17 cellular contexts compared by ENCODE assay signal in the genomic region with DNA sequence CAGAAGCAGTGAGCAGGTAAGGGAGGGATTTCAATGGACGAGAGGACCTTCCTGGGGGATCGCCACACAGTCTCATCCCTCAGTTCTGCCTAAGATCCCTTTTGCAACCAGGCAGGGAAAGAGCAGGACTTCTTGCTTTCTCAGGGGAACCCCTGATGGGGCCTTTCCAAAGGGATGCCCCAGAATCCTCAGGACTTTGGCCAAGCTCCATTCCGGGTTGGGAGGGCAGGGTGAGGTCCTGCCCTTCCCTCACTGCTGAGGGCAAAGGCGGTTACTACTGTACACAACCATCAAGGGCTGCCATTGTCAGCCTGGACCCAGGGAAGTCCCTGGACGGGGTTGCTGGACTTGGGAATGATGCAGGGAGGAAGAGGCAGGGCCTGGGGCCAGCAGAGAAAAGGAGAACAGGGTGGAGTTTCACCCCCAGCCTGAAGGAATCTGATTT. TPM values are rescaled to one million over a fixed set of nuclear protein-coding genes. Genes with fewer than 3 reads are reported as not detected.
DNase-seq lines count a peak whose midpoint lies in the region; ATAC-seq, FAIRE-seq and TF ChIP-seq lines count a peak whose summit lies in the region.
"Had no signal": no experiment of that assay in that cellular context is flagged by ENCODE, and none has a peak within 500 bp of the region (broad histone marks: within the 10 kb centered on the region; RNA-seq: fewer than 3 reads in every experiment).

No MANE protein-coding gene starts in this region.

- H3K27ac Mint-ChIP-seq in T-helper 2 cell treated with Interferon-gamma antibody and Interleukin-4, amounts not matched to agents 5 μg/mL and 100 μg/mL, for 36 hours: peak overlapping the region; percentile 55
- peak overlapping the region; percentile 36 to 81 for H3K27ac Mint-ChIP-seq in activated naive CD4-positive, alpha-beta T cell treated with anti-CD3 and anti-CD28 coated beads, Interleukin-2, amount 50 U/mL, for 72 hours

- no peak overlapping the region for H3K9ac ChIP-seq in kidney (ENCODE audit: low read length in 2 of 2)
- peak overlapping the region in 2 of 3 donors; percentile 8 to 30 for H3K9ac ChIP-seq in skeletal muscle tissue (ENCODE audit: low read depth in 1 of 3, low read length in 3 of 3)

- H3K36me3 Mint-ChIP-seq in T-helper 2 cell treated with Interferon-gamma antibody and Interleukin-4, amounts not matched to agents 5 μg/mL and 100 μg/mL, for 36 hours (ENCODE audit: low read depth): peaks cover 49% of the 10 kb centered on the region
- peaks cover 0 to 20% of the 10 kb centered on the region in 2 donors for H3K36me3 Mint-ChIP-seq in activated naive CD4-positive, alpha-beta T cell treated with anti-CD3 and anti-CD28 coated beads, Interleukin-2, amount 50 U/mL, for 72 hours

- peaks cover 4 to 7% (median 4%) of the 10 kb centered on the region in 3 donors for H3K27me3 ChIP-seq in skeletal muscle tissue (ENCODE audit: control insufficient read depth in 3 of 3, insufficient read depth in 3 of 3, low read length in 3 of 3)

- TF ChIP-seq CTCF in kidney (IDR thresholded peaks at IDR 0.05; ENCODE audit: borderline replicate concordance, extremely low read depth, insufficient read depth) (no peak), GM13976 (IDR thresholded peaks at IDR 0.05; ENCODE audit: borderline replicate concordance, control extremely low read depth, extremely low read depth, insufficient read depth, missing control alignments) (no peak)

- intact Hi-C loops in kidney (cut with DNase I): no loop called here

- in situ Hi-C loops in GM13976 (cut with MboI; ENCODE audit: low sequenced_read_pairs, unreplicated experiment): no loop called here

- FAIRE-seq in kidney (lab: Jason Lieb, UNC): no peak

- no peak for DNase-seq in T-helper 2 cell treated with Interferon-gamma antibody and Interleukin-4, amounts not matched to agents 5 μg/mL and 100 μg/mL, for 36 hours (ENCODE audit: low spot score)
- DNase-seq in T-helper 2 cell (no peak), kidney (peak; percentile 78), NCI-H1092 (lab: John Stamatoyannopoulos, UW) (no peak), GM13976 (ENCODE audit: low spot score) (no peak)
- peak in 1 of 2 donors; percentile 44 for DNase-seq in activated naive CD4-positive, alpha-beta T cell treated with anti-CD3 and anti-CD28 coated beads, Interleukin-2, amount 50 U/mL, for 72 hours (ENCODE audit: low spot score in 2 of 2)
- DNase-seq: activated CD4-positive, alpha-beta T cell treated with anti-CD3 and anti-CD28 coated beads, Interleukin-2, amount 10 ng/mL, durations not matched to agents 7 days and 5 days; DMS153; effector CD8-positive, alpha-beta T cell; mesenchymal stem cell; MG63; NCI-H2227 treated with DMSO at 0.1 percent for 48 hours had no signal

- no peak for ATAC-seq in activated naive CD4-positive, alpha-beta T cell treated with anti-CD3 and anti-CD28 coated beads, Interleukin-2, amount 50 U/mL, for 72 hours
- no peak for ATAC-seq in GM21528 (IDR thresholded peaks at IDR 0.05; ENCODE audit: low FRiP score, unreplicated experiment)

- H3K4me3 ChIP-seq in kidney (ENCODE audit: low read length in 2 of 2): no peak overlapping the region
- no peak overlapping the region for H3K4me3 ChIP-seq in skeletal muscle tissue (ENCODE audit: low read length in 3 of 3)
- H3K4me3 ChIP-seq: MG63 had no signal

- H3K4me1 Mint-ChIP-seq in T-helper 2 cell treated with Interferon-gamma antibody and Interleukin-4, amounts not matched to agents 5 μg/mL and 100 μg/mL, for 36 hours (ENCODE audit: low read depth): peaks cover 19% of the 10 kb centered on the region

- H3K36me3 ChIP-seq in kidney (ENCODE audit: control insufficient read depth in 1 of 2, insufficient read depth in 2 of 2, low read length in 2 of 2) (no peaks in the 10 kb centered on the region), skeletal muscle tissue (ENCODE audit: control insufficient read depth in 3 of 3, insufficient read depth in 3 of 3, low read length in 3 of 3) (peaks cover 0 to 3% (median 0%) of the 10 kb centered on the region in 3 donors)
- H3K36me3 ChIP-seq: MG63 had no signal

- H3K27ac ChIP-seq in kidney (ENCODE audit: low read depth in 2 of 2, low read length in 2 of 2): peak overlapping the region in 1 of 2 donors; percentile 32
- H3K27ac ChIP-seq in skeletal muscle tissue (ENCODE audit: low read depth, low read length): peak overlapping the region; percentile 8
- H3K27ac ChIP-seq: 22Rv1, HL-60 had no signal

- H3K4me3 Mint-ChIP-seq in T-helper 2 cell treated with Interferon-gamma antibody and Interleukin-4, amounts not matched to agents 5 μg/mL and 100 μg/mL, for 36 hours: no peak overlapping the region
- H3K4me3 Mint-ChIP-seq: activated CD4-positive, alpha-beta T cell treated with anti-CD3 and anti-CD28 coated beads, Interleukin-2, amount 10 ng/mL, durations not matched to agents 7 days and 5 days had no signal

- H3K9me3 ChIP-seq in kidney (ENCODE audit: control insufficient read depth in 1 of 2, low read length in 2 of 2) (no peaks in the 10 kb centered on the region), skeletal muscle tissue (ENCODE audit: control insufficient read depth in 3 of 3, low read length in 3 of 3) (no peaks in the 10 kb centered on the region)

- peaks cover 3 to 15% of the 10 kb centered on the region in 2 donors for H3K4me1 ChIP-seq in kidney (ENCODE audit: control insufficient read depth in 1 of 2, insufficient read depth in 1 of 2, low read depth in 1 of 2, low read length in 2 of 2)
- peaks cover 26 to 31% (median 28%) of the 10 kb centered on the region in 3 donors for H3K4me1 ChIP-seq in skeletal muscle tissue (ENCODE audit: control insufficient read depth in 3 of 3, insufficient read depth in 3 of 3, low read length in 3 of 3)

- no peaks in the 10 kb centered on the region for H3K27me3 Mint-ChIP-seq in T-helper 2 cell treated with Interferon-gamma antibody and Interleukin-4, amounts not matched to agents 5 μg/mL and 100 μg/mL, for 36 hours (ENCODE audit: low read depth)
- H3K27me3 Mint-ChIP-seq: activated CD4-positive, alpha-beta T cell treated with anti-CD3 and anti-CD28 coated beads, Interleukin-2, amount 10 ng/mL, durations not matched to agents 7 days and 5 days had no signal

- no peaks in the 10 kb centered on the region for H3K9me3 Mint-ChIP-seq in T-helper 2 cell treated with Interferon-gamma antibody and Interleukin-4, amounts not matched to agents 5 μg/mL and 100 μg/mL, for 36 hours
- H3K9me3 Mint-ChIP-seq in activated naive CD4-positive, alpha-beta T cell treated with anti-CD3 and anti-CD28 coated beads, Interleukin-2, amount 50 U/mL, for 72 hours: no peaks in the 10 kb centered on the region
- H3K9me3 Mint-ChIP-seq: activated CD4-positive, alpha-beta T cell treated with anti-CD3 and anti-CD28 coated beads, Interleukin-2, amount 10 ng/mL, durations not matched to agents 7 days and 5 days had no signal

RNA-seq across cellular contexts. Expression of gene PRR29, which starts 9.7 kb away (rescaled TPM):
- 1 to 10 TPM in 1 of 2 donors, under 1 TPM in 1; 0.86 to 1.8 TPM for total RNA-seq in activated naive CD4-positive, alpha-beta T cell treated with anti-CD3 and anti-CD28 coated beads, Interleukin-2, amount 50 U/mL, for 72 hours
- total RNA-seq in kidney (4.4 TPM), skeletal muscle tissue (not detected)
- polyA plus RNA-seq in kidney (ENCODE audit: insufficient read depth, low read depth, low replicate concordance): 1.2 TPM

RNA-seq across cellular contexts. Expression of gene ICAM2, which starts 12.6 kb away (rescaled TPM):
- total RNA-seq in activated naive CD4-positive, alpha-beta T cell treated with anti-CD3 and anti-CD28 coated beads, Interleukin-2, amount 50 U/mL, for 72 hours: 10 to 100 TPM; 21.9 to 45.2 TPM
- total RNA-seq in kidney: 38.8 TPM
- polyA plus RNA-seq in kidney (ENCODE audit: insufficient read depth, low read depth, low replicate concordance): 55.8 TPM
- total RNA-seq in skeletal muscle tissue: 43.3 TPM

RNA-seq across cellular contexts. Expression of gene SCN4A, which starts 35.1 kb away (rescaled TPM):
- under 1 TPM in 1 of 2 donors, not detected in 1; 0.10 TPM for total RNA-seq in activated naive CD4-positive, alpha-beta T cell treated with anti-CD3 and anti-CD28 coated beads, Interleukin-2, amount 50 U/mL, for 72 hours
- 3.4 TPM for total RNA-seq in kidney
- 0.19 TPM for polyA plus RNA-seq in kidney (ENCODE audit: insufficient read depth, low read depth, low replicate concordance)
- 32.9 TPM for total RNA-seq in skeletal muscle tissue
- total RNA-seq: renal cortical epithelial cell had no signal

Comparison
In these comparisons a context has a peak if more than half of its experiments do, and no peak if none do; other contexts are left out.
1. H3K9ac ChIP-seq: peak in skeletal muscle tissue (2 of 3); none in kidney (0 of 2).